8 cellular contexts compared by ENCODE assay signal in the genomic region with DNA sequence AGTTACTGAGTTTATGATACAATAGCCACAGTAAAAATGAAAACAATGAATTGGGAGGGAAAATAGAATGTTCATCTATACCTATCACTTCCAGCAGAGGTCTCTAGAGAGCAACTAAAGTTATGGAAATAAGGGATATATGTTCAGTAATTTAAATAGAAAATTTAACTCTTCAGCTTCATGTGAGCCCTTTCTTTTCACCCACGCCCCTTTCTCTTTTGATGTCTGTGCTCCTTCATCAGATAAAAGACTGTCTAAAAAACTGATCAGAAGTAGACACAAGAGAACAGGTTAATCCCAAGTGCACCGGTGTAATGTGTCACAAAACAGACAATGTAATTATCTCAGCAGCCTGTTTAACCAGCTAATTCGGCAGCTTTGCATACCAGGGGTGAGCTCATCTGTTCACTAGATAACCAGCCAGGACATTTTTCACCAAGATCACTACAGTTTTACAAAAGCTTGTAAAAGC.
A peak's percentile ranks its signal among the peaks of the same experiment; 100 is the strongest.
DNase-seq lines count a peak whose midpoint lies in the region; ATAC-seq and TF ChIP-seq lines count a peak whose summit lies in the region.

No MANE protein-coding gene starts in this region.

- H3K9me3 Mint-ChIP-seq in chondrocyte (ENCODE audit: low read depth) (no peaks in the 10 kb centered on the region), memory B cell (no peaks in the 10 kb centered on the region)

- no peak overlapping the region for H3K4me3 Mint-ChIP-seq in chondrocyte (ENCODE audit: unreplicated experiment)
- no peak overlapping the region for H3K4me3 Mint-ChIP-seq in memory B cell

- no peaks in the 10 kb centered on the region for H3K36me3 Mint-ChIP-seq in chondrocyte (ENCODE audit: low read depth)
- no peaks in the 10 kb centered on the region for H3K36me3 Mint-ChIP-seq in memory B cell

- no peak overlapping the region for H3K27ac Mint-ChIP-seq in chondrocyte (ENCODE audit: unreplicated experiment)
- no peak overlapping the region for H3K27ac Mint-ChIP-seq in memory B cell

- H3K27ac ChIP-seq in C4-2B, result no peak overlapping the region

- DNase-seq in NCI-H748 (lab: John Stamatoyannopoulos, UW; ENCODE audit: unreplicated experiment) (peak; percentile 77), chondrocyte (ENCODE audit: low spot score) (no peak), memory B cell (ENCODE audit: low spot score in 2 of 2) (peak in 1 of 2 donors; percentile 14), GOT3 (lab: John Stamatoyannopoulos, UW) (no peak)
- DNase-seq in activated naive CD4-positive, alpha-beta T cell (lab: John Stamatoyannopoulos, UW), result no peak

- TF ChIP-seq CTCF in C4-2B (conservative IDR thresholded peaks at IDR 0.05) (peak; percentile 72), chondrocyte (IDR thresholded peaks at IDR 0.05) (peak; percentile 94)

- H3K27me3 Mint-ChIP-seq in chondrocyte (ENCODE audit: low read depth), result no peaks in the 10 kb centered on the region
- H3K27me3 Mint-ChIP-seq in memory B cell, result peaks cover 1% of the 10 kb centered on the region

- H3K4me1 Mint-ChIP-seq in chondrocyte (ENCODE audit: low read depth) (peaks cover 7% of the 10 kb centered on the region), memory B cell (no peaks in the 10 kb centered on the region)

- ATAC-seq in GM18858 (IDR thresholded peaks at IDR 0.05; ENCODE audit: unreplicated experiment), result peak; percentile 67
- ATAC-seq in HG03342 (IDR thresholded peaks at IDR 0.05; ENCODE audit: unreplicated experiment), result peak; percentile 73
- ATAC-seq in memory B cell (ENCODE audit: low read depth), result peak; percentile 41
